8 cellular contexts compared by ENCODE assay signal in genomic region chr1:112704511-112704907, GRCh38. TPM values are rescaled to one million over a fixed set of nuclear protein-coding genes. Genes with fewer than 3 reads are reported as not detected.
DNase-seq lines count a peak whose midpoint lies in the region; ATAC-seq and TF ChIP-seq lines count a peak whose summit lies in the region.

No MANE protein-coding gene starts in this region.

- DNase-seq in T-helper 17 cell (no peak), fibroblast of mammary gland (ENCODE audit: low read depth) (no peak), putamen (ENCODE audit: low spot score) (peak; percentile 93), A172 (ENCODE audit: low spot score) (no peak), EL (no peak), ACHN (no peak)

- peaks cover 42% of the 10 kb centered on the region for H3K4me1 Mint-ChIP-seq in T-helper 17 cell

- H3K27ac Mint-ChIP-seq in T-helper 17 cell = peak overlapping the region; percentile 92

- ATAC-seq in GM19395 (IDR thresholded peaks at IDR 0.05; ENCODE audit: unreplicated experiment) = peak; percentile 1
- ATAC-seq in T-helper 17 cell = no peak
- no peak for ATAC-seq in HG03378 (IDR thresholded peaks at IDR 0.05; ENCODE audit: unreplicated experiment)

- no peaks in the 10 kb centered on the region for H3K27me3 Mint-ChIP-seq in T-helper 17 cell

- H3K36me3 Mint-ChIP-seq in T-helper 17 cell (ENCODE audit: low read depth) = peaks cover 4% of the 10 kb centered on the region

- peak overlapping the region; percentile 86 for H3K4me3 Mint-ChIP-seq in T-helper 17 cell

- H3K9me3 ChIP-seq in T-helper 17 cell (ENCODE audit: control insufficient read depth, low read length, poor library complexity, severe bottlenecking) = no peaks in the 10 kb centered on the region

- no peak for TF ChIP-seq CTCF in fibroblast of mammary gland (conservative IDR thresholded peaks at IDR 0.05; ENCODE audit: control insufficient read depth, insufficient read depth, low read depth, low read length)

- in situ Hi-C loops in ACHN (cut with HindIII; ENCODE audit: low pct_ligation_motif_present, low pct_unique_long_range_greater_than_20kb, low sequenced_read_pairs) = no loop called here

- H3K4me3 ChIP-seq in fibroblast of mammary gland (ENCODE audit: control insufficient read depth, low read depth, low read length) = peak overlapping the region; percentile 24

RNA-seq across cellular contexts. Expression of gene RHOC, which starts 2.4 kb away (rescaled TPM):
- 10 to 100 TPM; 16.9 to 34.4 TPM for total RNA-seq in T-helper 17 cell
- 454 and 553 TPM in 2 replicates for total RNA-seq in A172 (2014; rRNA removed; shearing (Covaris generic))

RNA-seq across cellular contexts. Expression of gene PPM1J, which starts 10.6 kb away (rescaled TPM):
- total RNA-seq in T-helper 17 cell = under 1 TPM; 0.20 to 0.42 TPM
- 0.36 and 0.53 TPM in 2 replicates for total RNA-seq in A172 (2014; rRNA removed; shearing (Covaris generic))

RNA-seq across cellular contexts. Expression of gene MOV10, which starts 30.1 kb away (rescaled TPM):
- total RNA-seq in T-helper 17 cell = 10 to 100 TPM; 72.5 to 72.7 TPM
- total RNA-seq in A172 (2014; rRNA removed; shearing (Covaris generic)) = 42.4 and 47.3 TPM in 2 replicates

Comparison
In these comparisons a context has a peak if more than half of its experiments do, and no peak if none do; other contexts are left out.
1. RNA of gene RHOC, which starts 2.4 kb away (total RNA-seq): 454 to 553 TPM in A172; 16.9 to 34.4 TPM in T-helper 17 cell; every median in the first group is over 10 times any median in the second.